Comparison of ENCODE assay signal across 20 cellular contexts in the genomic region with DNA sequence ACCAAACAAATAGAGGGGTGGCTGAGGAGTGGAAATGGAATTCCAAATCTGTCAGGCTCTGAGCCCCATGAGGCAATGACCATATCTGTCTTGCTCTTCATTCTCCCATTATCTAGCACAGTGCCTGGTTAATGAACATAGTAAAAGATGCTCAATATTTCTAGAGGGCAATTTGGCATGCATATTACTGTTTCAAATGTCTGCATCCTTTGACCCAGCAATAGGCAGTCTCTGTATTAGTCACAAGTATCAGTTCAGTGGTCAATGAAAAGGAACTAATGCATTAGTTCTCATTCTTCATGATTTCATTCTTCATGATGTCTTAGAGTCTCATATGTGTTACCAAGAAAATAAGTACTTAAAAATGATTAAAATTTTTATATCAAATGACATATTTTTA. TPM values are rescaled to one million over a fixed set of nuclear protein-coding genes. Genes with fewer than 3 reads are reported as not detected.
DNase-seq lines count a peak whose midpoint lies in the region; ATAC-seq, FAIRE-seq and TF ChIP-seq lines count a peak whose summit lies in the region.
"Had no signal": no experiment of that assay in that cellular context is flagged by ENCODE, and none has a peak within 500 bp of the region (broad histone marks: within the 10 kb centered on the region; RNA-seq: fewer than 3 reads in every experiment).

No MANE protein-coding gene starts in this region.

- H3K27ac ChIP-seq in SJCRH30 = no peak overlapping the region
- no peak overlapping the region for H3K27ac ChIP-seq in small intestine (ENCODE audit: low read depth in 1 of 2, low read length in 1 of 2)
- H3K27ac ChIP-seq: C4-2B, Peyer's patch had no signal

- H3K27me3 ChIP-seq in SJCRH30 = no peaks in the 10 kb centered on the region; the same call in 1 of the 2 replicates
- H3K27me3 ChIP-seq in small intestine (ENCODE audit: control insufficient read depth in 2 of 2, insufficient read depth in 2 of 2, low read length in 2 of 2) = no peaks in the 10 kb centered on the region
- H3K27me3 ChIP-seq: Peyer's patch had no signal

- H3K4me3 ChIP-seq in SJCRH30 = no peak overlapping the region
- no peak overlapping the region for H3K4me3 ChIP-seq in small intestine (ENCODE audit: low read depth in 1 of 2, low read length in 2 of 2)
- no peak overlapping the region for H3K4me3 ChIP-seq in mucosa of descending colon
- H3K4me3 ChIP-seq: A549, Peyer's patch had no signal

- H3K4me1 ChIP-seq in SJCRH30 = no peaks in the 10 kb centered on the region
- peaks cover 0 to 3% of the 10 kb centered on the region in 2 donors for H3K4me1 ChIP-seq in small intestine (ENCODE audit: control insufficient read depth in 2 of 2, insufficient read depth in 1 of 2, low read depth in 1 of 2, low read length in 1 of 2)
- no peaks in the 10 kb centered on the region for H3K4me1 ChIP-seq in mucosa of descending colon (ENCODE audit: low read depth)
- H3K4me1 ChIP-seq: Peyer's patch had no signal

- no peak for TF ChIP-seq CTCF in mucosa of descending colon (IDR thresholded peaks at IDR 0.05)

- ATAC-seq in GM18502 (IDR thresholded peaks at IDR 0.05; ENCODE audit: poor library complexity, unreplicated experiment) (peak; percentile 69), GM19452 (IDR thresholded peaks at IDR 0.05; ENCODE audit: unreplicated experiment) (peak; percentile 75), HG03103 (IDR thresholded peaks at IDR 0.05; ENCODE audit: low read depth, unreplicated experiment) (peak; percentile 58), mucosa of descending colon (no peak)
- ATAC-seq: A549, SK-N-SH treated with all-trans-retinoic acid at 6 μM for 48 hours had no signal

- no peaks in the 10 kb centered on the region for H3K36me3 ChIP-seq in SJCRH30
- no peaks in the 10 kb centered on the region for H3K36me3 ChIP-seq in small intestine (ENCODE audit: control insufficient read depth in 2 of 2, insufficient read depth in 2 of 2, low read length in 2 of 2)
- H3K36me3 ChIP-seq in mucosa of descending colon (ENCODE audit: low read depth) = no peaks in the 10 kb centered on the region
- H3K36me3 ChIP-seq: Peyer's patch had no signal

- H3K9me3 ChIP-seq in SJCRH30 (replicated peaks) (no peaks in the 10 kb centered on the region), small intestine (ENCODE audit: control insufficient read depth, low read depth) (no peaks in the 10 kb centered on the region), mucosa of descending colon (no peaks in the 10 kb centered on the region)
- H3K9me3 ChIP-seq: Peyer's patch had no signal

- no peak for DNase-seq in SJCRH30
- no peak for DNase-seq in small intestine
- DNase-seq in mucosa of descending colon = no peak
- DNase-seq in HT-29 (ENCODE audit: low spot score) = no peak
- DNase-seq: GOT3, HFFc6, NCI-H1417 treated with DMSO at 0.1 percent for 48 hours, NCI-H2029, NCI-H524, Peyer's patch, Right ventricle myocardium superior had no signal

- FAIRE-seq in TTC549 (lab: Jason Lieb, UNC) = peak; percentile 5
- no peak for FAIRE-seq in small intestine (lab: Jason Lieb, UNC)
- FAIRE-seq: A549, GM18507 had no signal

- intact Hi-C loops in mucosa of descending colon (cut with DNase I, micrococcal nuclease) = no loop called here

RNA-seq across cellular contexts. Expression of a gene that starts 28.4 kb away (rescaled TPM):
- 0.12 TPM in 1 of 2 replicates, not detected in the other for total RNA-seq in SJCRH30 (2014; rRNA removed; shearing (Covaris generic))
- 100 to 1,000 TPM; 123 to 199 (median 153) TPM for polyA plus RNA-seq in small intestine
- 100 to 1,000 TPM; 170 to 672 (median 264) TPM for total RNA-seq in mucosa of descending colon
- 82.0 and 83.0 TPM in 2 replicates for total RNA-seq in HT-29 (2014; rRNA removed; shearing (Covaris generic))
- polyA plus RNA-seq: IgD-negative memory B cell had no signal

Comparison
In these comparisons a context has a peak if more than half of its experiments do, and no peak if none do; other contexts are left out.
1. RNA of a gene that starts 28.4 kb away (total RNA-seq): 170 to 672 TPM in mucosa of descending colon and 82.0 to 83.0 TPM in HT-29; 0.12 TPM in SJCRH30; every median in the first group is over 10 times any median in the second.